In the genomic region with DNA sequence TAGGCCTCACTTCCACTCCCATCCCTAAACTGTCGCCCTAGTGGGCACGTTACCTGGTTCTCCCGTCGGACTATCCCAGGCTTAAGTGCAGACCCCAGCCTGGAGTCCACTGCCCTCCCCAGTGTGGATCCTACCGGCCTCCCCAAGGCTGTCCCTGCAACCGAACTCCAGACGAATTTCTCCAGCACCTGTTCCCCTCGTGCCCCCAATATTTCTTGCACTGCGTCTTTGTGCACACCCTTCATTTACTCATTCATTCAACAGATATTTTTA, we compare ENCODE assay signal across 17 cellular contexts. TPM values are rescaled to one million over a fixed set of nuclear protein-coding genes. Genes with fewer than 3 reads are reported as not detected.
DNase-seq lines count a peak whose midpoint lies in the region; ATAC-seq, FAIRE-seq and TF ChIP-seq lines count a peak whose summit lies in the region.
"Had no signal": no experiment of that assay in that cellular context is flagged by ENCODE, and none has a peak within 500 bp of the region (broad histone marks: within the 10 kb centered on the region; RNA-seq: fewer than 3 reads in every experiment).

No MANE protein-coding gene starts in this region.

- H3K27ac ChIP-seq in HepG2 (ENCODE audit: extremely low read length, insufficient read depth, low read length) (peak overlapping the region; percentile 34), right lobe of liver (no peak overlapping the region), mammary epithelial cell (ENCODE audit: insufficient read depth, low read depth, low read length) (peak overlapping the region; percentile 57), psoas muscle (peak overlapping the region; percentile 60), lower lobe of right lung (no peak overlapping the region), brain microvascular endothelial cell (no peak overlapping the region)
- H3K27ac ChIP-seq: C4-2B, SJCRH30 had no signal

- H3K36me3 ChIP-seq in HepG2 (replicated peaks in 1 of 2; ENCODE audit: control insufficient read depth in 1 of 2, insufficient read depth in 2 of 2, low read length in 2 of 2) (no peaks in the 10 kb centered on the region), right lobe of liver (no peaks in the 10 kb centered on the region), mammary epithelial cell (ENCODE audit: insufficient read depth, low read length) (no peaks in the 10 kb centered on the region), psoas muscle (ENCODE audit: insufficient read depth in 1 of 2, low read depth in 1 of 2) (no peaks in the 10 kb centered on the region), lower lobe of right lung (peaks cover 4% of the 10 kb centered on the region), brain microvascular endothelial cell (replicated peaks) (no peaks in the 10 kb centered on the region)
- H3K36me3 ChIP-seq: SJCRH30 had no signal

- peak overlapping the region; percentile 25; the same call in 1 of the 2 replicates for H3K9ac ChIP-seq in HepG2 (ENCODE audit: insufficient read depth, low read depth, low read length)
- no peak overlapping the region for H3K9ac ChIP-seq in mammary epithelial cell (ENCODE audit: insufficient read depth, low read length)

- no TSS peak for BruUV-seq in HepG2 (replicated peaks; lab: Mats Ljungman, UMichigan)
- BruUV-seq in mammary epithelial cell (replicated peaks; lab: Mats Ljungman, UMichigan): no TSS peak

- H3K9me3 ChIP-seq in HepG2 (ENCODE audit: low read length) (no peaks in the 10 kb centered on the region), right lobe of liver (no peaks in the 10 kb centered on the region), mammary epithelial cell (replicated peaks; ENCODE audit: insufficient read depth, low read length) (no peaks in the 10 kb centered on the region), psoas muscle (no peaks in the 10 kb centered on the region), lower lobe of right lung (no peaks in the 10 kb centered on the region)
- H3K9me3 ChIP-seq: SJCRH30 had no signal

- no peak overlapping the region for H3K4me2 ChIP-seq in HepG2 (ENCODE audit: low read depth, low read length)
- peak overlapping the region; percentile 20 for H3K4me2 ChIP-seq in mammary epithelial cell (ENCODE audit: insufficient read depth, low read depth, low read length)

- H3K79me2 ChIP-seq in HepG2 (ENCODE audit: insufficient read depth, low read length) (no peaks in the 10 kb centered on the region), mammary epithelial cell (ENCODE audit: insufficient read depth, low read length) (no peaks in the 10 kb centered on the region)

- no peaks in the 10 kb centered on the region for H4K20me1 ChIP-seq in HepG2 (ENCODE audit: insufficient read depth, low read length)
- H4K20me1 ChIP-seq in mammary epithelial cell (ENCODE audit: insufficient read depth, low read length): no peaks in the 10 kb centered on the region

- no peak for TF ChIP-seq CTCF in HepG2 (CRISPR knock-in tag; IDR thresholded peaks at IDR 0.05)
- no peak for TF ChIP-seq CTCF in right lobe of liver (IDR thresholded peaks at IDR 0.05)
- TF ChIP-seq CTCF in mammary epithelial cell (conservative IDR thresholded peaks at IDR 0.05 in 1 of 2, IDR thresholded peaks at IDR 0.05 in 1 of 2; ENCODE audit: extremely low read depth in 1 of 2, insufficient read depth in 1 of 2, low read depth in 1 of 2, low read length in 2 of 2): no peak
- TF ChIP-seq CTCF in psoas muscle (IDR thresholded peaks at IDR 0.05): no peak
- TF ChIP-seq CTCF in lower lobe of right lung (IDR thresholded peaks at IDR 0.05): no peak
- TF ChIP-seq CTCF in brain microvascular endothelial cell (IDR thresholded peaks at IDR 0.05; ENCODE audit: low read depth, low read length, missing control alignments): no peak

- no peak for TF ChIP-seq POLR2A in HepG2 (IDR thresholded peaks at IDR 0.05; ENCODE audit: insufficient read depth in 1 of 2, low read depth in 2 of 2, low read length in 2 of 2)
- TF ChIP-seq POLR2A in right lobe of liver (IDR thresholded peaks at IDR 0.05): no peak

- TF ChIP-seq RAD21 in HepG2 (CRISPR knock-in tag; IDR thresholded peaks at IDR 0.05): no peak

- ATAC-seq in HepG2 (no peak), right lobe of liver (no peak), psoas muscle (no peak), lower lobe of right lung (no peak), HG03280 (IDR thresholded peaks at IDR 0.05; ENCODE audit: unreplicated experiment) (no peak)

- no peak overlapping the region for H2AFZ ChIP-seq in HepG2 (ENCODE audit: low read length)
- H2AFZ ChIP-seq in mammary epithelial cell (ENCODE audit: low read depth, low read length): peak overlapping the region; percentile 66

- TF ChIP-seq EP300 in HepG2 (IDR thresholded peaks at IDR 0.05; ENCODE audit: low read depth in 2 of 2, low read length in 2 of 2) (no peak), HepG2 (CRISPR knock-in tag; IDR thresholded peaks at IDR 0.05; ENCODE audit: borderline replicate concordance) (no peak)

- H3K4me3 ChIP-seq in HepG2 (replicated peaks in 1 of 3; ENCODE audit: insufficient read depth in 1 of 3, low read depth in 2 of 3, low read length in 3 of 3): 0 out of 6 replicates have a peak overlapping the region, but pooled peaks of 1 of the 3 experiments have one; percentile 44
- no peak overlapping the region for H3K4me3 ChIP-seq in right lobe of liver
- no peak overlapping the region for H3K4me3 ChIP-seq in mammary epithelial cell (replicated peaks in 1 of 3; ENCODE audit: insufficient read depth in 1 of 3, low read depth in 2 of 3, low read length in 3 of 3)
- no peak overlapping the region for H3K4me3 ChIP-seq in psoas muscle
- no peak overlapping the region for H3K4me3 ChIP-seq in lower lobe of right lung
- H3K4me3 ChIP-seq in brain microvascular endothelial cell (ENCODE audit: low read depth, low read length): no peak overlapping the region
- H3K4me3 ChIP-seq: SJCRH30 had no signal

- H3K27me3 ChIP-seq in HepG2 (ENCODE audit: control insufficient read depth in 1 of 2, insufficient read depth in 2 of 2, low read length in 2 of 2) (no peaks in the 10 kb centered on the region), right lobe of liver (no peaks in the 10 kb centered on the region), mammary epithelial cell (ENCODE audit: insufficient read depth, low read length) (no peaks in the 10 kb centered on the region), psoas muscle (ENCODE audit: insufficient read depth in 3 of 3, low read length in 2 of 3) (no peaks in the 10 kb centered on the region), lower lobe of right lung (ENCODE audit: low read depth) (no peaks in the 10 kb centered on the region), brain microvascular endothelial cell (replicated peaks) (no peaks in the 10 kb centered on the region)
- H3K27me3 ChIP-seq: SJCRH30 had no signal

- in situ Hi-C loops in HepG2 (cut with HindIII; ENCODE audit: extremely low pct_ligation_motif_present, low pct_unique_long_range_greater_than_20kb) (no loop called here), mammary epithelial cell (cut with MboI; ENCODE audit: low sequenced_read_pairs in 2 of 2) (no loop called here), brain microvascular endothelial cell (cut with HindIII; ENCODE audit: low pct_ligation_motif_present, low sequenced_read_pairs) (no loop called here)

- DNase-seq in HepG2 (ENCODE audit: low spot score): no peak
- DNase-seq in right lobe of liver: no peak
- no peak for DNase-seq in mammary epithelial cell
- DNase-seq in psoas muscle: no peak
- no peak for DNase-seq in lower lobe of right lung
- no peak for DNase-seq in brain microvascular endothelial cell
- DNase-seq: DMS153; MV-4-11; NCI-H1417 treated with DMSO at 0.1 percent for 48 hours; NCI-H2029; NCI-H2171; NCI-H446; NK-92 treated with Interleukin-12 subunit alpha and Interleukin-12 subunit beta, amount 100 ng/mL, for 24 hours; OCI-M1; SJCRH30 had no signal

- WGBS in HepG2 (ENCODE audit: low lambda C conversion rate): 75% methylated on average over 9 of the region's 9 CpGs
- 0% methylated on average over 1 of the region's 9 CpGs for WGBS in right lobe of liver (ENCODE audit: insufficient coverage, low coverage, low lambda C conversion rate, missing lambda C conversion rate)
- WGBS in mammary epithelial cell (ENCODE audit: low coverage, missing lambda C conversion rate): 96% methylated on average over 9 of the region's 9 CpGs
- WGBS in psoas muscle, 3 donors: 67 to 83% (median 71%) methylated on average over 9 of the region's 9 CpGs

- FAIRE-seq in HepG2 (lab: Jason Lieb, UNC): no peak

- intact Hi-C loops in HepG2 (cut with micrococcal nuclease; ENCODE audit: unreplicated experiment) (loop anchor here (10.0 kb wide), 1 partner anchor 63 kb away; no protein-coding TSS in a partner anchor), right lobe of liver (cut with DNase I) (no loop called here), mammary epithelial cell (cut with micrococcal nuclease) (no loop called here), psoas muscle (cut with DNase I) (no loop called here), lower lobe of right lung (cut with DNase I) (no loop called here)

- H3K4me1 ChIP-seq in HepG2 (ENCODE audit: insufficient read depth, low read length) (peaks cover 38% of the 10 kb centered on the region), right lobe of liver (no peaks in the 10 kb centered on the region), mammary epithelial cell (ENCODE audit: insufficient read depth, low read length) (peaks cover 32% of the 10 kb centered on the region), psoas muscle (peaks cover 62% of the 10 kb centered on the region), lower lobe of right lung (no peaks in the 10 kb centered on the region)
- H3K4me1 ChIP-seq: SJCRH30 had no signal

- CTCF ChIA-PET in HepG2 (lab: Yijun Ruan, JAX; ENCODE audit: low intra/inter-chr PET ratio, low total read pairs) (no interaction called here), mammary epithelial cell (lab: Charles Lee; ENCODE audit: low non-redundant PET) (no interaction called here)

- POLR2A ChIA-PET in HepG2 (lab: Yijun Ruan, JAX): no interaction called here

- dilution Hi-C loops in mammary epithelial cell (cut with HindIII; ENCODE audit: low sequenced_read_pairs): loop anchor here (5.0 kb wide), 2 partner anchors 40 to 45 kb away; no protein-coding TSS in a partner anchor

RNA-seq across cellular contexts. Expression of a gene that starts 26.4 kb away (rescaled TPM):
- total RNA-seq in HepG2 (2016; rRNA removed; fragmentation: Illumina TruSeq; extraction: Trizol) (16.2 and 26.0 TPM in 2 replicates), right lobe of liver (10 to 100 TPM; 12.7 to 29.1 (median 15.9) TPM), mammary epithelial cell (10 to 100 TPM; 25.1 to 43.0 TPM), psoas muscle (10 to 100 TPM; 37.5 to 58.9 (median 45.3) TPM), lower lobe of right lung (36.2 TPM)
- 13.0 and 13.9 TPM in 2 replicates for total RNA-seq in HepG2 (2016; cell fraction: cytosol; rRNA removed; fragmentation: Illumina TruSeq; extraction: Trizol; ENCODE audit: low read depth)
- total RNA-seq in HepG2 (2016; cell fraction: insoluble cytoplasmic fraction; rRNA removed; fragmentation: Illumina TruSeq; extraction: Trizol): 14.4 and 25.9 TPM in 2 replicates
- total RNA-seq in HepG2 (2016; cell fraction: membrane; rRNA removed; fragmentation: Illumina TruSeq; extraction: Trizol): 26.7 and 29.5 TPM in 2 replicates
- 29.5 and 32.0 TPM in 2 replicates for total RNA-seq in HepG2 (2016; cell fraction: nucleus; rRNA removed; fragmentation: Illumina TruSeq; extraction: Trizol)
- polyA plus RNA-seq in HepG2 (2011; rRNA removed) (71.1 and 86.1 TPM in 2 replicates), mammary epithelial cell (43.6 TPM), psoas muscle (10 to 100 TPM; 28.7 to 36.9 (median 34.7) TPM)
- 96.6 and 106 TPM in 2 replicates for polyA plus RNA-seq in HepG2 (2011; cell fraction: cytosol; rRNA removed)
- 91.3 and 94.1 TPM in 2 replicates for polyA plus RNA-seq in HepG2 (2011; cell fraction: nucleus; rRNA removed)
- polyA plus RNA-seq in HepG2 (2012): 29.5 and 44.0 TPM in 2 replicates
- 14.8 and 14.9 TPM in 2 replicates for polyA plus RNA-seq in HepG2 (2016; cell fraction: cytosol; fragmentation: Illumina TruSeq; extraction: Trizol; ENCODE audit: low read depth)
- polyA plus RNA-seq in HepG2 (2016; cell fraction: insoluble cytoplasmic fraction; fragmentation: Illumina TruSeq; extraction: Trizol; ENCODE audit: low read depth): 15.7 and 17.4 TPM in 2 replicates
- polyA plus RNA-seq in HepG2 (2016; cell fraction: membrane; fragmentation: Illumina TruSeq; extraction: Trizol; ENCODE audit: low read depth): 21.4 and 26.3 TPM in 2 replicates
- polyA plus RNA-seq in HepG2 (2016; cell fraction: nucleus; fragmentation: Illumina TruSeq; extraction: Trizol; ENCODE audit: insufficient read depth, low read depth): 46.8 and 48.2 TPM in 2 replicates
- 115 and 139 TPM in 2 replicates for polyA minus RNA-seq in HepG2 (2011; rRNA and poly(A)+ RNA removed; ENCODE audit: low replicate concordance)
- polyA minus RNA-seq in HepG2 (2011; cell fraction: cytosol; rRNA and poly(A)+ RNA removed): 31.0 and 41.7 TPM in 2 replicates
- 32.1 and 40.2 TPM in 2 replicates for polyA minus RNA-seq in HepG2 (2011; cell fraction: nucleus; rRNA and poly(A)+ RNA removed)
- polyA minus RNA-seq in mammary epithelial cell: 43.8 TPM

Comparison
In these comparisons a context has a peak if more than half of its experiments do, and no peak if none do; other contexts are left out.
1. H3K27ac ChIP-seq: peak in HepG2 (single experiment), mammary epithelial cell (single experiment) and psoas muscle (single experiment); none in right lobe of liver (0 of 3), lower lobe of right lung (single experiment) and brain microvascular endothelial cell (single experiment).